In the genomic region with DNA sequence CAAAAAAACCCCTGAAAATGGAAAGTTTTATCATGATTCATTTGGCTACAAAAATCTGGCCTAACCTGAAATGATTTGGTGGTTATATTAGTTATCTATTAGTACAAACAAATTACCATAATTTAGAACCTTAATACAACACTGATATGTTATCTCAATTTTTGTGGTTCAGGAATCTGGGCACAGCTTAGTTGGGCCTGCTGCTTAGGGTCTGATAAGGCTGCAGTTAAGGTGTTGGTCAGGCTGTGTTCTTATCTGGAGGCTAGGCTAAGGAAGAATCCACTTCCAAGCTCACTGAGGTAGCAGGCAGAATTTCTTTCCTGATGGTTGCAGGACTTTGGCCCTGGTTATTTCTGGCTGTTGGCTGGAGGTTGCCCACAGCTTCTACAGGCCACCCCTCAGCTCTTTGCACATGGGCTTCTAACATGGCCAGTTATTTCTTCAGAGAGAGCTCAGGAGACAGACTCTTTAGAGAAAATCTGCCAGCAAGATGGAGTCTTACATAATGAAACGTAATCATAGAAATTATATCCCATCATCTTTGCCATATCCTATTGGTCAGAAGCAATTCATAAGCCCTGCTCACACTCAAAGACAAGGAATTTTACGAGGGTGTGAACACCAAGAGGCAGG, we compare ENCODE assay signal across 26 cellular contexts. TPM values are rescaled to one million over a fixed set of nuclear protein-coding genes. Genes with fewer than 3 reads are reported as not detected.
DNase-seq lines count a peak whose midpoint lies in the region; ATAC-seq and TF ChIP-seq lines count a peak whose summit lies in the region.
"Had no signal": no experiment of that assay in that cellular context is flagged by ENCODE, and none has a peak within 500 bp of the region (broad histone marks: within the 10 kb centered on the region; RNA-seq: fewer than 3 reads in every experiment).

No MANE protein-coding gene starts in this region.

- H4K8ac ChIP-seq in trophoblast cell (ENCODE audit: low read depth, low read length) = peak overlapping the region; percentile 16

- no peak overlapping the region for H2BK5ac ChIP-seq in trophoblast cell (ENCODE audit: low read depth, low read length, poor library complexity)

- WGBS in trophoblast cell (ENCODE audit: extremely low coverage, insufficient coverage, insufficient read length) = no CpG with 5 or more reads among the region's 2 CpGs

- no peak overlapping the region for H3K4me3 ChIP-seq in BLaER1 treated with 17β-estradiol and CSF1 and Interleukin-3, amounts not matched to agents 10 nM and 100 nM
- H3K4me3 ChIP-seq in HUES6 (ENCODE audit: low read depth, low read length) = no peak overlapping the region
- no peak overlapping the region for H3K4me3 ChIP-seq in trophoblast cell (ENCODE audit: low read depth, low read length)
- H3K4me3 ChIP-seq in Karpas-422 (ENCODE audit: low read length) = no peak overlapping the region
- no peak overlapping the region for H3K4me3 ChIP-seq in right atrium auricular region
- H3K4me3 ChIP-seq: A549, MG63 had no signal

- POLR2A ChIA-PET in activated B cell treated with CpG ODN at 0.5 μM for 24 hours (lab: Charles Lee) = interaction anchor here (0.6 to 4.3 kb wide), 5 partner anchors 11 to 129 kb away, joined by 3 to 16 read pairs (median 4); a partner anchor contains a TSS

- H3K36me3 Mint-ChIP-seq in activated B cell treated with CpG ODN at 0.5 μM for 24 hours (ENCODE audit: low read depth) = peaks cover 86% of the 10 kb centered on the region

- H3K9me2 ChIP-seq in Karpas-422 (replicated peaks; ENCODE audit: insufficient read depth, low read length) = no peaks in the 10 kb centered on the region
- H3K9me2 ChIP-seq: SK-N-SH had no signal

- no peak overlapping the region for H2AK5ac ChIP-seq in trophoblast cell (ENCODE audit: low read length)

- DNase-seq in activated B cell treated with CpG ODN at 0.5 μM for 24 hours (no peak), trophoblast cell (no peak), Karpas-422 (no peak), NOMO-1 (lab: John Stamatoyannopoulos, UW; ENCODE audit: unreplicated experiment in 2 of 2) (no peak), right atrium auricular region (ENCODE audit: low spot score) (no peak)
- DNase-seq in effector CD4-positive, alpha-beta T cell = no peak
- DNase-seq: COR-L47; DMS153; GDM1; H9; MG63; NCI-H1048; NCI-H1436 treated with DMSO at 0.1 percent for 48 hours; NCI-H2029 treated with DMSO at 0.1 percent for 48 hours; NCI-H2171 treated with DMSO at 0.1 percent for 48 hours; NCI-H748 treated with DMSO at 0.1 percent for 48 hours; NK-92 treated with Interleukin-12 subunit alpha and Interleukin-12 subunit beta, amount 100 ng/mL, for 24 hours; SHP77 treated with DMSO at 0.1 percent for 48 hours; SK-N-SH had no signal

- H3K4me2 ChIP-seq in BLaER1 treated with 17β-estradiol and CSF1 and Interleukin-3, amounts not matched to agents 10 nM and 100 nM = peak overlapping the region in 6 of 11 experiments; percentile 1 to 54 (median 12); a peak in 8 of 22 replicates
- H3K4me2 ChIP-seq in trophoblast cell (ENCODE audit: low read length) (no peak overlapping the region), Karpas-422 (ENCODE audit: low read depth, low read length, poor library complexity, severe bottlenecking) (no peak overlapping the region)
- H3K4me2 ChIP-seq: A549, SK-N-SH had no signal

- H3K27ac Mint-ChIP-seq in activated B cell treated with CpG ODN at 0.5 μM for 24 hours = peak overlapping the region; percentile 73
- H3K27ac Mint-ChIP-seq: H9 had no signal

- H3K36me3 ChIP-seq in BLaER1 treated with 17β-estradiol and CSF1 and Interleukin-3, amounts not matched to agents 10 nM and 100 nM = peaks cover 98 to 100% (median 99%) of the 10 kb centered on the region in 11 experiments
- H3K36me3 ChIP-seq in HUES6 (ENCODE audit: control insufficient read depth, insufficient read depth, low read length) = peaks cover 62% of the 10 kb centered on the region
- H3K36me3 ChIP-seq in trophoblast cell (ENCODE audit: control insufficient read depth in 1 of 2, insufficient read depth in 2 of 2, low read length in 2 of 2) = peaks cover 0 to 5% of the 10 kb centered on the region in 2 experiments
- peaks cover 69% of the 10 kb centered on the region for H3K36me3 ChIP-seq in Karpas-422 (ENCODE audit: insufficient read depth, low read length)
- peaks cover 71% of the 10 kb centered on the region for H3K36me3 ChIP-seq in right atrium auricular region

- H3K23ac ChIP-seq in trophoblast cell (ENCODE audit: low read length) = no peak overlapping the region

- no peaks in the 10 kb centered on the region for H3K9me3 ChIP-seq in BLaER1 treated with 17β-estradiol and CSF1 and Interleukin-3, amounts not matched to agents 10 nM and 100 nM (replicated peaks in 1 of 11)
- H3K9me3 ChIP-seq in HUES6 (ENCODE audit: control insufficient read depth, insufficient read depth, low read depth, low read length) = no peaks in the 10 kb centered on the region
- no peaks in the 10 kb centered on the region for H3K9me3 ChIP-seq in trophoblast cell (ENCODE audit: insufficient read depth, low read depth, low read length)
- H3K9me3 ChIP-seq in Karpas-422 (ENCODE audit: low read length) = no peaks in the 10 kb centered on the region
- H3K9me3 ChIP-seq in right atrium auricular region = no peaks in the 10 kb centered on the region
- H3K9me3 ChIP-seq: A549, MG63, SK-N-SH had no signal

- H3K27me3 ChIP-seq in BLaER1 treated with 17β-estradiol and CSF1 and Interleukin-3, amounts not matched to agents 10 nM and 100 nM = no peaks in the 10 kb centered on the region
- H3K27me3 ChIP-seq in HUES6 (ENCODE audit: control insufficient read depth, insufficient read depth, low read length) = no peaks in the 10 kb centered on the region
- no peaks in the 10 kb centered on the region for H3K27me3 ChIP-seq in trophoblast cell (ENCODE audit: insufficient read depth, low read length)
- no peaks in the 10 kb centered on the region for H3K27me3 ChIP-seq in Karpas-422 (ENCODE audit: low read length)
- no peaks in the 10 kb centered on the region for H3K27me3 ChIP-seq in right atrium auricular region
- H3K27me3 ChIP-seq: MG63 had no signal

- CTCF ChIA-PET in activated B cell treated with CpG ODN at 0.5 μM for 24 hours (lab: Charles Lee) = interaction anchor here (1.5 to 1.9 kb wide), 2 partner anchors 19 to 29 kb away, joined by 3 to 8 read pairs; no protein-coding TSS in a partner anchor

- peaks cover 0 to 99% (median 22%) of the 10 kb centered on the region in 11 experiments; a peak in 16 of 22 replicates for H4K20me1 ChIP-seq in BLaER1 treated with 17β-estradiol and CSF1 and Interleukin-3, amounts not matched to agents 10 nM and 100 nM
- 0 out of 2 replicates have a peak, but pooled peaks cover 4% of the 10 kb centered on the region for H4K20me1 ChIP-seq in Karpas-422 (ENCODE audit: insufficient read depth, low read depth, low read length)

- H3K9ac ChIP-seq in BLaER1 treated with 17β-estradiol and CSF1 and Interleukin-3, amounts not matched to agents 10 nM and 100 nM = no peak overlapping the region
- peak overlapping the region; percentile 45 for H3K9ac ChIP-seq in HUES6 (ENCODE audit: low read length)
- H3K9ac ChIP-seq in trophoblast cell (ENCODE audit: low read length) = no peak overlapping the region
- no peak overlapping the region for H3K9ac ChIP-seq in Karpas-422 (ENCODE audit: low read length)
- H3K9ac ChIP-seq: SK-N-SH had no signal

- H3K79me1 ChIP-seq in trophoblast cell (ENCODE audit: low read length) = peaks cover 4% of the 10 kb centered on the region

- H2BK120ac ChIP-seq in trophoblast cell (ENCODE audit: insufficient read depth, low read length, poor library complexity) = no peak overlapping the region

- TF ChIP-seq CTCF in activated B cell treated with CpG ODN at 0.5 μM for 24 hours (IDR thresholded peaks at IDR 0.05) (no peak), right atrium auricular region (IDR thresholded peaks at IDR 0.05) (no peak)

- no peak overlapping the region for H2BK12ac ChIP-seq in trophoblast cell (ENCODE audit: low read length)

- ATAC-seq in activated B cell treated with CpG ODN at 0.5 μM for 24 hours (ENCODE audit: low read depth) = no peak
- ATAC-seq: A549 had no signal

- no peaks in the 10 kb centered on the region for H3K9me3 Mint-ChIP-seq in activated B cell treated with CpG ODN at 0.5 μM for 24 hours
- H3K9me3 Mint-ChIP-seq: H9 had no signal

- H3K27me3 Mint-ChIP-seq in activated B cell treated with CpG ODN at 0.5 μM for 24 hours = no peaks in the 10 kb centered on the region

- H2AFZ ChIP-seq in trophoblast cell (ENCODE audit: insufficient read depth, low read length, poor library complexity) = no peak overlapping the region
- no peak overlapping the region for H2AFZ ChIP-seq in Karpas-422 (ENCODE audit: low read length)

- H3K14ac ChIP-seq in trophoblast cell (ENCODE audit: low read length) = no peak overlapping the region

- peak overlapping the region in 2 of 11 experiments; percentile 6 to 9; a peak in 1 of 22 replicates for H3K27ac ChIP-seq in BLaER1 treated with 17β-estradiol and CSF1 and Interleukin-3, amounts not matched to agents 10 nM and 100 nM
- H3K27ac ChIP-seq in HUES6 (ENCODE audit: low read depth, low read length) (no peak overlapping the region), trophoblast cell (ENCODE audit: low read depth, low read length) (no peak overlapping the region), Karpas-422 (ENCODE audit: low read length) (no peak overlapping the region), right atrium auricular region (no peak overlapping the region)
- H3K27ac ChIP-seq: A549, C4-2B had no signal

- no peak overlapping the region for H4K12ac ChIP-seq in trophoblast cell (ENCODE audit: low read depth, low read length)

- no peak overlapping the region for H3K18ac ChIP-seq in trophoblast cell (ENCODE audit: low read length)

- H3K4me1 ChIP-seq in BLaER1 treated with 17β-estradiol and CSF1 and Interleukin-3, amounts not matched to agents 10 nM and 100 nM = peaks cover 19 to 51% (median 33%) of the 10 kb centered on the region in 10 experiments
- H3K4me1 ChIP-seq in HUES6 (ENCODE audit: control insufficient read depth, insufficient read depth, low read length) = peaks cover 4% of the 10 kb centered on the region; the same call in 1 of the 2 replicates
- peaks cover 7 to 15% of the 10 kb centered on the region in 2 experiments for H3K4me1 ChIP-seq in trophoblast cell (ENCODE audit: control insufficient read depth in 1 of 2, insufficient read depth in 2 of 2, low read length in 2 of 2)
- H3K4me1 ChIP-seq in Karpas-422 (ENCODE audit: low read length) = no peaks in the 10 kb centered on the region
- H3K4me1 ChIP-seq in right atrium auricular region = peaks cover 0 to 17% of the 10 kb centered on the region in 2 donors

- no peak overlapping the region for H3K4me3 Mint-ChIP-seq in activated B cell treated with CpG ODN at 0.5 μM for 24 hours
- H3K4me3 Mint-ChIP-seq: H9 had no signal

- peaks cover 69% of the 10 kb centered on the region for H3K4me1 Mint-ChIP-seq in activated B cell treated with CpG ODN at 0.5 μM for 24 hours

- H3K79me2 ChIP-seq in trophoblast cell (ENCODE audit: control insufficient read depth, insufficient read depth, low read length, poor library complexity) (no peaks in the 10 kb centered on the region), Karpas-422 (ENCODE audit: low read length) (peaks cover 17% of the 10 kb centered on the region)

- H3K4ac ChIP-seq in trophoblast cell (ENCODE audit: low read depth, low read length) = no peak overlapping the region

- H4K91ac ChIP-seq in trophoblast cell (ENCODE audit: low read depth, low read length) = no peak overlapping the region

- intact Hi-C loops in activated B cell treated with CpG ODN at 0.5 μM for 24 hours (cut with micrococcal nuclease) = loop anchor here (1.0 kb wide), 1 partner anchor 12 kb away; a partner anchor contains a TSS

RNA-seq across cellular contexts. Expression of a gene that starts 11.4 kb away (rescaled TPM):
- total RNA-seq in activated B cell treated with CpG ODN at 0.5 μM for 24 hours (31.7 and 36.8 TPM in 2 replicates), right atrium auricular region (1 to 10 TPM; 2.5 to 5.2 TPM)
- polyA plus RNA-seq in trophoblast cell (2013) = 1.2 and 1.3 TPM in 2 replicates
- 17.0 and 19.3 TPM in 2 replicates for total RNA-seq in Karpas-422 (2014; rRNA removed; shearing (Covaris generic); ENCODE audit: low replicate concordance)

RNA-seq across cellular contexts. Expression of a gene that starts 43.5 kb away (rescaled TPM):
- total RNA-seq in activated B cell treated with CpG ODN at 0.5 μM for 24 hours (not detected in 2 replicates), right atrium auricular region (not detected)
- 0.21 and 0.28 TPM in 2 replicates for polyA plus RNA-seq in trophoblast cell (2013)
- total RNA-seq in Karpas-422 (2014; rRNA removed; shearing (Covaris generic); ENCODE audit: low replicate concordance) = not detected in 2 replicates
- total RNA-seq: Daoy, H9, NCI-H460, RPMI7951 had no signal
- polyA plus RNA-seq: A549, SK-N-SH had no signal

Comparison
In these comparisons a context has a peak if more than half of its experiments do, and no peak if none do; other contexts are left out.
1. H3K4me2 ChIP-seq: peak in BLaER1 treated with 17β-estradiol and CSF1 and Interleukin-3, amounts not matched to agents 10 nM and 100 nM (6 of 11); none in trophoblast cell (single experiment) and Karpas-422 (single experiment).